18 cellular contexts compared by ENCODE assay signal in the genomic region with DNA sequence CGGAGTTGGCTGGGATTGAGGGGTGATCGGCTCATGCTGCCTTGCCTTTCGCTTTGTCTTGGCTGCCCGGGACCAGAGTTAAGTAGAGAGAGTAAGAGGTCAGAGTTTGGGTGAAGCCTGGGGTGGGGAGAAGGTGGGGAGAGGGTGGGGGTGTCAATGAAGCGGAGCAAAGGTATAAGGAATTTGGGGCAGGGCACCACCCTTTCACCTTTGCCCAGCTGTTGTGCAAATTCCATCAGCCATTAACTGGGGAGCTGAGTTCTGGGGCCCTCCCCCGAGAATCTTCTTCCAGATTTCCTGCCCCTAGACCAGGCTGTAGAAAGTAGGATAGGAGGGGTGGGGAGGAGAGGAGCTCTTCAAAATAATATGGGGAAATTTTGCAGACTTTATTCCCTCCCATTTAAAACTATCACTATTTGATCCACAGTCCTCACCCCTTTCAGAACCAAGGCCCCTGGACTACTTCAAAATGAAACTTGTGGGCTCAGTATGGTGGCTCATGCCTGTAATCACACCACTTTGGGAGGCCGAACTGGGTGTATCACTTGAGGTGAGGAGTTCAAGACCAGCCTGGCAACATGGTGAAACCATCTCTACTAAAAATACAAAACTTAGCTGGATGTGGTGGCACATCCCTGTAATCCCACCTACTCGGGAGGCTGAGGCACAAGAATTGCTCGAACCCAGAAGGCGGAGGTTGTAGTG. TPM values are rescaled to one million over a fixed set of nuclear protein-coding genes. Genes with fewer than 3 reads are reported as not detected.
DNase-seq lines count a peak whose midpoint lies in the region; ATAC-seq, FAIRE-seq and TF ChIP-seq lines count a peak whose summit lies in the region.
"Had no signal": no experiment of that assay in that cellular context is flagged by ENCODE, and none has a peak within 500 bp of the region (broad histone marks: within the 10 kb centered on the region; RNA-seq: fewer than 3 reads in every experiment).

A gene with protein sequence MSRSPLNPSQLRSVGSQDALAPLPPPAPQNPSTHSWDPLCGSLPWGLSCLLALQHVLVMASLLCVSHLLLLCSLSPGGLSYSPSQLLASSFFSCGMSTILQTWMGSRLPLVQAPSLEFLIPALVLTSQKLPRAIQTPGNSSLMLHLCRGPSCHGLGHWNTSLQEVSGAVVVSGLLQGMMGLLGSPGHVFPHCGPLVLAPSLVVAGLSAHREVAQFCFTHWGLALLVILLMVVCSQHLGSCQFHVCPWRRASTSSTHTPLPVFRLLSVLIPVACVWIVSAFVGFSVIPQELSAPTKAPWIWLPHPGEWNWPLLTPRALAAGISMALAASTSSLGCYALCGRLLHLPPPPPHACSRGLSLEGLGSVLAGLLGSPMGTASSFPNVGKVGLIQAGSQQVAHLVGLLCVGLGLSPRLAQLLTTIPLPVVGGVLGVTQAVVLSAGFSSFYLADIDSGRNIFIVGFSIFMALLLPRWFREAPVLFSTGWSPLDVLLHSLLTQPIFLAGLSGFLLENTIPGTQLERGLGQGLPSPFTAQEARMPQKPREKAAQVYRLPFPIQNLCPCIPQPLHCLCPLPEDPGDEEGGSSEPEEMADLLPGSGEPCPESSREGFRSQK (minus strand): TSS at position 80 of the 705 bp plus-strand sequence. CDS start 45 bp downstream, at position 35.

- H3K4me3 Mint-ChIP-seq in IgD-negative memory B cell: peak within 1 kb of the TSS in 1 of 4 donors; percentile 77
- H3K4me3 Mint-ChIP-seq in stimulated activated effector memory CD8-positive, alpha-beta T cell treated with anti-CD3 and anti-CD28 coated beads, Interleukin-12 subunit alpha, Interleukin-12 subunit beta, amount 100 ng/mL, for 72 hours: no peak within 1 kb of the TSS
- no peak within 1 kb of the TSS for H3K4me3 Mint-ChIP-seq in T-cell

- intact Hi-C loops in left colon (cut with DNase I, micrococcal nuclease): loop anchor here in 1 of 2 donors (10.0 kb wide), 1 partner anchor 125 kb away; no protein-coding TSS in a partner anchor

- H3K27me3 ChIP-seq in effector memory CD4-positive, alpha-beta T cell (replicated peaks; ENCODE audit: control insufficient read depth, insufficient read depth, low read length, poor library complexity, severe bottlenecking): no peaks in the 10 kb centered on the region
- H3K27me3 ChIP-seq: left lung had no signal

- TF ChIP-seq POLR2A in GM12891 (IDR thresholded peaks at IDR 0.05; ENCODE audit: low read depth, low read length): no peak

- peaks cover 7 to 24% (median 14%) of the 10 kb centered on the region in 3 donors for H3K4me1 Mint-ChIP-seq in IgD-negative memory B cell
- H3K4me1 Mint-ChIP-seq in stimulated activated effector memory CD8-positive, alpha-beta T cell treated with anti-CD3 and anti-CD28 coated beads, Interleukin-12 subunit alpha, Interleukin-12 subunit beta, amount 100 ng/mL, for 72 hours: peaks cover 50% of the 10 kb centered on the region
- peaks cover 15 to 34% (median 24%) of the 10 kb centered on the region in 3 donors for H3K4me1 Mint-ChIP-seq in T-cell

- peaks cover 31% of the 10 kb centered on the region for H3K36me3 ChIP-seq in effector memory CD4-positive, alpha-beta T cell (ENCODE audit: control insufficient read depth, insufficient read depth, low read length)

- peak; percentile 69 for ATAC-seq in left colon
- peak; percentile 73 for ATAC-seq in stimulated activated effector memory CD8-positive, alpha-beta T cell treated with anti-CD3 and anti-CD28 coated beads, Interleukin-12 subunit alpha, Interleukin-12 subunit beta, amount 100 ng/mL, for 72 hours
- ATAC-seq in T-cell (replicated peaks in 1 of 4): no peak
- ATAC-seq: left lung had no signal

- DNase-seq in GM12891 (ENCODE audit: insufficient read length, low spot score) (no peak), left colon (no peak), NCI-H187 treated with DMSO at 0.1 percent for 48 hours (lab: John Stamatoyannopoulos, UW) (no peak), T-cell (no peak)
- DNase-seq in stimulated activated effector memory CD8-positive, alpha-beta T cell treated with anti-CD3 and anti-CD28 coated beads, Interleukin-12 subunit alpha, Interleukin-12 subunit beta, amount 100 ng/mL, for 72 hours (ENCODE audit: low spot score in 2 of 2): no peak
- DNase-seq in effector memory CD4-positive, alpha-beta T cell: no peak
- DNase-seq: activated effector memory CD4-positive, alpha-beta T cell treated with anti-CD3 and anti-CD28 coated beads, Interleukin-2, amount 50 U/mL, for 16 hours; amniotic stem cell; COR-L47; EL; left lung; NCI-H1105; occipital lobe; retina; SHP77; trophoblast cell had no signal

- H3K27ac Mint-ChIP-seq in IgD-negative memory B cell: peak within 1 kb of the TSS in 2 of 3 donors; percentile 46 to 85
- peak within 1 kb of the TSS; percentile 81 for H3K27ac Mint-ChIP-seq in stimulated activated effector memory CD8-positive, alpha-beta T cell treated with anti-CD3 and anti-CD28 coated beads, Interleukin-12 subunit alpha, Interleukin-12 subunit beta, amount 100 ng/mL, for 72 hours
- no peak within 1 kb of the TSS for H3K27ac Mint-ChIP-seq in T-cell

- H3K36me3 Mint-ChIP-seq in IgD-negative memory B cell (peaks cover 4% of the 10 kb centered on the region), T-cell (peaks cover 30% of the 10 kb centered on the region)
- H3K36me3 Mint-ChIP-seq in stimulated activated effector memory CD8-positive, alpha-beta T cell treated with anti-CD3 and anti-CD28 coated beads, Interleukin-12 subunit alpha, Interleukin-12 subunit beta, amount 100 ng/mL, for 72 hours: peaks cover 53% of the 10 kb centered on the region

- H3K27ac ChIP-seq in effector memory CD4-positive, alpha-beta T cell (ENCODE audit: insufficient read depth, low read length, poor library complexity, severe bottlenecking): no peak within 1 kb of the TSS

- H3K27me3 Mint-ChIP-seq in IgD-negative memory B cell: no peaks in the 10 kb centered on the region
- H3K27me3 Mint-ChIP-seq in T-cell: no peaks in the 10 kb centered on the region

- peak; percentile 62 for FAIRE-seq in GM12891 (lab: Jason Lieb, UNC)
- FAIRE-seq: H1 had no signal

- peaks cover 9% of the 10 kb centered on the region for H3K4me1 ChIP-seq in effector memory CD4-positive, alpha-beta T cell (ENCODE audit: control insufficient read depth, insufficient read depth, low read length, poor library complexity, severe bottlenecking)

- H3K9me3 ChIP-seq in effector memory CD4-positive, alpha-beta T cell (ENCODE audit: control insufficient read depth, low read length): no peaks in the 10 kb centered on the region
- H3K9me3 ChIP-seq: left lung had no signal

- POLR2A ChIA-PET in T-cell (lab: Charles Lee): no interaction called here

- no peaks in the 10 kb centered on the region for H3K9me3 Mint-ChIP-seq in IgD-negative memory B cell
- H3K9me3 Mint-ChIP-seq in stimulated activated effector memory CD8-positive, alpha-beta T cell treated with anti-CD3 and anti-CD28 coated beads, Interleukin-12 subunit alpha, Interleukin-12 subunit beta, amount 100 ng/mL, for 72 hours: no peaks in the 10 kb centered on the region
- H3K9me3 Mint-ChIP-seq in T-cell: no peaks in the 10 kb centered on the region

- CTCF ChIA-PET in T-cell (lab: Charles Lee): interaction anchor here (0.6 to 2.6 kb wide), 9 partner anchors 10 to 125 kb away, joined by 3 to 32 read pairs (median 4); a partner anchor contains a TSS

- no peak within 1 kb of the TSS for H3K4me3 ChIP-seq in effector memory CD4-positive, alpha-beta T cell (ENCODE audit: insufficient read depth, low read depth, low read length, poor library complexity, severe bottlenecking)
- H3K4me3 ChIP-seq: left lung had no signal

TF ChIP-seq in GM12891, 5 proteins besides CTCF, POLR2A, EP300 and RAD21:
- TF ChIP-seq TAF1 (IDR thresholded peaks at IDR 0.05; ENCODE audit: low read depth, low read length) (no peak), SPI1 (IDR thresholded peaks at IDR 0.05; ENCODE audit: low read depth, low read length) (no peak), POU2F2 (IDR thresholded peaks at IDR 0.05; ENCODE audit: low read depth, low read length) (no peak), PAX5 (IDR thresholded peaks at IDR 0.05; ENCODE audit: insufficient read depth, low read length, severe bottlenecking) (no peak), POLR2AphosphoS5 (IDR thresholded peaks at IDR 0.05; ENCODE audit: low read depth, low read length) (no peak)
TF ChIP-seq in GM12891: peak in this region for 0.

RNA-seq across cellular contexts. Expression of the gene that starts here (rescaled TPM):
- 0.21 TPM for polyA plus RNA-seq in GM12891 (2012; ENCODE audit: low read depth, missing spikeins)
- 0.63 TPM for polyA plus RNA-seq in IgD-negative memory B cell
- total RNA-seq in left colon (1 to 10 TPM; 5.1 to 6.1 TPM), T-cell (1 to 10 TPM in 3 of 5 donors, under 1 TPM in 2; 0.54 to 8.7 (median 5.1) TPM)

Comparison
In these comparisons a context has a peak if more than half of its experiments do, and no peak if none do; other contexts are left out.
1. H3K27ac Mint-ChIP-seq: peak in IgD-negative memory B cell (2 of 3) and stimulated activated effector memory CD8-positive, alpha-beta T cell treated with anti-CD3 and anti-CD28 coated beads, Interleukin-12 subunit alpha, Interleukin-12 subunit beta, amount 100 ng/mL, for 72 hours (single experiment); none in T-cell (0 of 2).
2. ATAC-seq: peak in left colon (single experiment) and stimulated activated effector memory CD8-positive, alpha-beta T cell treated with anti-CD3 and anti-CD28 coated beads, Interleukin-12 subunit alpha, Interleukin-12 subunit beta, amount 100 ng/mL, for 72 hours (single experiment); none in T-cell (0 of 4).